In the genomic region with DNA sequence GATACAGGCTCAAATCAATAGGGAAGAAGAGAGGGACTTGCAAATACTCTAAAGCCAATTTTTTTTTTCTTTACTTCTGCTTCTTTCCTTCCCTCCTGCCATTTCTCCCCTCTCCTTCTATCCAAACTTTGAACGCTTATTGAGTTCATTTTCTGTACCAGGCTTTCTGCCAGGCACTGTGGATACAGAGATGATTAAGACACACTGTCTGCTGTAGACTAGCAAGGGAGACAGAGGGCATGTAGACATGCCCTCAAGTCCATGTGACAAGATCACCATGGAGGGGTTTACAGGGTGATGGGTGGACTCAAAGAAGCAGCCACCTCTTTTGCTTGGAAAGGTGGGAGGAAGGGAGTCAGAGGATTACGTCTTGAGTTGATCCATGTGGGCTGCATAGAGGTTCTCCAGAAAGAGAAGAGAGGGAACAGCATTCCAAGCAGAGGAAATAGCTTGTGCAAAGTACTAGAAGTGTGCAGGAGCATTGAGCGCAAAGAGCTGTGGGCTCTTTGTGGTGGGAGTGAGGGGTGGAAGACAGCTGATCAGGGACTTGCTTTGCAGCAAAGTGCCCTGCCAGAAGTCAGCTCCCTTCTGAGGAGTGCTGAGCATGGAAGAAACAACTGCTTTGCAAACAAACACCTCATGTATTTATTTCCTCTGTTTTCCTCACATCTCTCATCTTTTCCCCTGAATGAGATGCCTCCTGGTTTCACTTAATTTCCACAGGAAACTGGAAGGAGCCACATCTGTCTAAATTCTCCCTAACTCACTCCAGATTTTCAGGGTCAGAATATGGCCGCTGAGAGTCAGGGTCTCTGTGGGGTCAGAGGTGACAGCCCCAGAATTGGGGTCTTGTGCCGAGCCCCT, we compare ENCODE assay signal across 15 cellular contexts.
A peak's percentile ranks its signal among the peaks of the same experiment; 100 is the strongest.
DNase-seq lines count a peak whose midpoint lies in the region; ATAC-seq and TF ChIP-seq lines count a peak whose summit lies in the region.
"Had no signal": no experiment of that assay in that cellular context is flagged by ENCODE, and none has a peak within 500 bp of the region (broad histone marks: within the 10 kb centered on the region; RNA-seq: fewer than 3 reads in every experiment).

No MANE protein-coding gene starts in this region.

- H3K4me3 ChIP-seq in fibroblast of mammary gland (ENCODE audit: control insufficient read depth, low read depth, low read length) (no peak overlapping the region), vagina (no peak overlapping the region)
- H3K4me3 ChIP-seq: HAP-1 had no signal

- H3K27me3 Mint-ChIP-seq in nephron progenitor cell (ENCODE audit: low read depth, poor library complexity) = peaks cover 23% of the 10 kb centered on the region

- peaks cover 38% of the 10 kb centered on the region for H3K4me1 ChIP-seq in vagina
- H3K4me1 ChIP-seq: HAP-1 had no signal

- H3K9me3 ChIP-seq in vagina = no peaks in the 10 kb centered on the region
- H3K9me3 ChIP-seq: HAP-1 had no signal

- no peak overlapping the region for H3K4me3 Mint-ChIP-seq in nephron progenitor cell

- ATAC-seq in Right ventricle myocardium superior (ENCODE audit: poor library complexity) (peak; percentile 5), Right ventricle myocardium inferior (no peak), GM18511 (IDR thresholded peaks at IDR 0.05; ENCODE audit: unreplicated experiment) (no peak)

- peak overlapping the region; percentile 14 for H3K27ac Mint-ChIP-seq in nephron progenitor cell

- no peaks in the 10 kb centered on the region for H3K36me3 ChIP-seq in vagina
- H3K36me3 ChIP-seq: HAP-1 had no signal

- no peaks in the 10 kb centered on the region for H3K36me3 Mint-ChIP-seq in nephron progenitor cell (ENCODE audit: low read depth)

- peaks cover 9% of the 10 kb centered on the region for H3K4me1 Mint-ChIP-seq in nephron progenitor cell

- no peak for TF ChIP-seq POLR2A in vagina (IDR thresholded peaks at IDR 0.05)

- H3K27me3 ChIP-seq in vagina = no peaks in the 10 kb centered on the region

- DNase-seq in Right ventricle myocardium superior = no peak
- no peak for DNase-seq in Right ventricle myocardium inferior (ENCODE audit: missing footprints)
- DNase-seq in fibroblast of mammary gland (ENCODE audit: low read depth) = peak; percentile 54
- no peak for DNase-seq in nephron progenitor cell
- peak in 1 of 2 donors; percentile 84 for DNase-seq in vagina (ENCODE audit: extremely low spot score in 2 of 2)
- DNase-seq in stimulated activated naive CD4-positive, alpha-beta T cell (lab: John Stamatoyannopoulos, UW) = no peak
- no peak for DNase-seq in activated effector memory CD4-positive, alpha-beta T cell treated with Interleukin-2 at 50 U/mL for 16 hours
- DNase-seq: 8988T, C1 segment of cervical spinal cord, DMS 273 treated with DMSO at 0.1 percent for 48 hours, NCI-H1092 treated with DMSO at 0.1 percent for 48 hours, NCI-H1694 treated with DMSO at 0.1 percent for 48 hours had no signal

- no peaks in the 10 kb centered on the region for H3K9me3 Mint-ChIP-seq in nephron progenitor cell

- intact Hi-C loops in Right ventricle myocardium superior (cut with DNase I) = no loop called here
- intact Hi-C loops in Right ventricle myocardium inferior (cut with DNase I) = no loop called here
- intact Hi-C loops in vagina (cut with DNase I) = no loop called here

- TF ChIP-seq CTCF in fibroblast of mammary gland (conservative IDR thresholded peaks at IDR 0.05; ENCODE audit: control insufficient read depth, insufficient read depth, low read depth, low read length) (no peak), nephron progenitor cell (IDR thresholded peaks at IDR 0.05) (no peak), vagina (IDR thresholded peaks at IDR 0.05) (no peak)

- peak overlapping the region; percentile 50 for H3K27ac ChIP-seq in vagina
- H3K27ac ChIP-seq: KMS-11 had no signal
